21 cellular contexts compared by ENCODE assay signal in the genomic region with DNA sequence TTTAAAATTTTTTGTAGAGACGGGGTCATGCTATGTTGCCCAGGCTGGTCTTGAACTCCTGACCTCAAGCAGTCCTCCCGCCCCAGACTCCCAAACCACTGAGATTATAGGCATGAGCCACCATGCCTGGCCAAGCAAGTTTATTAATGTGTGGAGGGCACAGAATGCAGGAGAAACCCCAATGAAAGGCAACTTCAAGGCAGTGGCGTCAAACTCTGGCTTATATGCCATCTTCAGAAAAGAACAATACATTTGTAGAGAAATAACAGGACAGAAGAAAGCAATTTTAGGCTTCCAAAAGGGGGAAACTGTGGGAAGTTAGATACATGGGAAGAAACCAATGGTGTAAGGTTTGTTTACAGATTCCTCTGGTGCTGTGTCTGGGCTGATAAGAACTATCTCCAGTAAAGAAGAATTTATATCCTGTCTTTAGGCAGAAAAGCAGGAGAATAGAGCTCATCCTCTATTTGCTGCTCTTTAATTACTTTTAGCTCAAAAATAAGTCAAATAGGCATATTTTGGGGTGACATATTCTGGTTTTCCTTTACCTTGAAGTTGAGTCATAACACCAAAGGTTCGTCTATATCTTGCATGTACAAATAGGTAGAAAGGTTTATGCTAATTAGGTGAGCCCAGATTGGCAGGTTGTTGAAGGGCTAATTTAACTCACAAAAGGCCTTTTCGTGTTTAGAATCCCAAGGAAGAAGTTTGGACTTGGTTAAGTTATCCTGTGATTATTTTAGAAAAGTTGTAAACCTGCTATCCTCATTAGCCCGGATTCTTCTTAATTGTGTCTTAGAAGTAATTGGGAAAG.
"Had no signal": no experiment of that assay in that cellular context is flagged by ENCODE, and none has a peak within 500 bp of the region (broad histone marks: within the 10 kb centered on the region; RNA-seq: fewer than 3 reads in every experiment).

No MANE protein-coding gene starts in this region.

- H3K4me1 ChIP-seq: breast epithelium had no signal

- H2AFZ ChIP-seq: PC-9 had no signal

- H3K4me3 Mint-ChIP-seq: activated CD4-positive, alpha-beta memory T cell treated with anti-CD3 and anti-CD28 coated beads, Interleukin-2, amount 10 ng/mL, durations not matched to agents 7 days and 5 days; activated CD4-positive, alpha-beta T cell treated with anti-CD3 and anti-CD28 coated beads for 36 hours; activated naive CD4-positive, alpha-beta T cell treated with anti-CD3 and anti-CD28 coated beads, Interleukin-2, amount 50 U/mL, for 24 hours; T-helper 17 cell had no signal

- ATAC-seq: activated CD4-positive, alpha-beta T cell treated with anti-CD3 and anti-CD28 coated beads for 36 hours; T-helper 17 cell had no signal

- H3K27me3 ChIP-seq: breast epithelium had no signal

- H3K4me1 Mint-ChIP-seq: activated CD4-positive, alpha-beta T cell treated with anti-CD3 and anti-CD28 coated beads for 36 hours had no signal

- DNase-seq: activated CD4-positive, alpha-beta memory T cell treated with anti-CD3 and anti-CD28 coated beads, Interleukin-2, amount 10 ng/mL, durations not matched to agents 7 days and 5 days; activated CD4-positive, alpha-beta T cell treated with anti-CD3 and anti-CD28 coated beads for 36 hours; activated CD4-positive, alpha-beta T cell treated with anti-CD3 and anti-CD28 coated beads, Interleukin-2, amount 50 U/mL, for 1 hour; activated T-cell treated with anti-CD3 and anti-CD28 coated beads, Interleukin-2, amount 50 U/mL, for 1 hour; aorta; central memory CD4-positive, alpha-beta T cell; Karpas-422; MM.1S; NCI-H1105; NCI-H1436 treated with DMSO at 0.1 percent for 48 hours; NCI-H187 treated with DMSO at 0.1 percent for 48 hours; NCI-H2081 treated with DMSO at 0.1 percent for 48 hours; NCI-H446; NCI-H524; PC-9; SHP77 treated with DMSO at 0.1 percent for 48 hours; T-helper 17 cell; T-helper 9 cell had no signal

- H3K9me3 ChIP-seq: breast epithelium had no signal

- H3K27ac Mint-ChIP-seq: activated CD4-positive, alpha-beta memory T cell treated with anti-CD3 and anti-CD28 coated beads, Interleukin-2, amount 10 ng/mL, durations not matched to agents 7 days and 5 days; activated CD4-positive, alpha-beta T cell treated with anti-CD3 and anti-CD28 coated beads for 36 hours; activated naive CD4-positive, alpha-beta T cell treated with anti-CD3 and anti-CD28 coated beads, Interleukin-2, amount 50 U/mL, for 24 hours; T-helper 17 cell had no signal

- FAIRE-seq: TTC549 had no signal

- H3K4me3 ChIP-seq: breast epithelium, PC-9 had no signal

- H3K4me2 ChIP-seq: PC-9 had no signal

- H3K9me3 Mint-ChIP-seq: activated CD4-positive, alpha-beta memory T cell treated with anti-CD3 and anti-CD28 coated beads, Interleukin-2, amount 10 ng/mL, durations not matched to agents 7 days and 5 days; activated naive CD4-positive, alpha-beta T cell treated with anti-CD3 and anti-CD28 coated beads, Interleukin-2, amount 50 U/mL, for 24 hours had no signal

- H3K27me3 Mint-ChIP-seq: activated naive CD4-positive, alpha-beta T cell treated with anti-CD3 and anti-CD28 coated beads, Interleukin-2, amount 50 U/mL, for 24 hours had no signal

- H3K27ac ChIP-seq: breast epithelium, PC-9 had no signal

- H3K36me3 ChIP-seq: breast epithelium had no signal
